In genomic region chr14:54356172-54356571, GRCh38 we compare ENCODE assay signal across 1 cellular context.
A peak's percentile ranks its signal among the peaks of the same experiment; 100 is the strongest.
TF ChIP-seq lines count a peak whose summit lies in the region.

No MANE protein-coding gene starts in this region.

TF ChIP-seq in HepG2, 621 proteins besides CTCF, POLR2A, EP300 and RAD21:
- no peak for TF ChIP-seq ZMYM2 (CRISPR knock-in tag; IDR thresholded peaks at IDR 0.05)
- TF ChIP-seq ZNF572 (CRISPR knock-in tag; IDR thresholded peaks at IDR 0.05) = no peak
- TF ChIP-seq ATAD3A (CRISPR knock-in tag; IDR thresholded peaks at IDR 0.05) = no peak
- TF ChIP-seq BCL6 (CRISPR knock-in tag; IDR thresholded peaks at IDR 0.05) = peak; percentile 33; the same call in 1 of the 2 replicates
- peak; percentile 85 for TF ChIP-seq THAP9 (CRISPR knock-in tag; IDR thresholded peaks at IDR 0.05; ENCODE audit: borderline replicate concordance)
- TF ChIP-seq KDM4B (CRISPR knock-in tag; IDR thresholded peaks at IDR 0.05) = 0 out of 2 replicates have a peak, but pooled peaks have one; percentile 21
- peak; percentile 22 for TF ChIP-seq YY1 (IDR thresholded peaks at IDR 0.05; ENCODE audit: insufficient read depth, insufficient replicate concordance, low read depth, low read length)
- peak; percentile 68; the same call in 1 of the 2 replicates for TF ChIP-seq SIX4 (CRISPR knock-in tag; IDR thresholded peaks at IDR 0.05)
- 0 out of 2 replicates have a peak, but pooled peaks have one; percentile 18 for TF ChIP-seq SAP130 (CRISPR knock-in tag; IDR thresholded peaks at IDR 0.05; ENCODE audit: low read depth)
- TF ChIP-seq U2AF2 (IDR thresholded peaks at IDR 0.05; ENCODE audit: low read depth, low read length) = no peak
- TF ChIP-seq SIX1 (CRISPR knock-in tag; IDR thresholded peaks at IDR 0.05; ENCODE audit: borderline replicate concordance) = peak; percentile 47; the same call in 1 of the 2 replicates
- no peak for TF ChIP-seq ESRRA (CRISPR knock-in tag; IDR thresholded peaks at IDR 0.05; ENCODE audit: low read depth)
- TF ChIP-seq SMC3 (IDR thresholded peaks at IDR 0.05; ENCODE audit: low read length) = no peak
- no peak for TF ChIP-seq KLF13 (CRISPR knock-in tag; IDR thresholded peaks at IDR 0.05)
- peak; percentile 53; the same call in 1 of the 2 replicates for TF ChIP-seq ZNF644 (CRISPR knock-in tag; IDR thresholded peaks at IDR 0.05; ENCODE audit: low read depth)
- TF ChIP-seq ZNF792 (CRISPR knock-in tag; IDR thresholded peaks at IDR 0.05) = 0 out of 2 replicates have a peak, but pooled peaks have one; percentile 39
- TF ChIP-seq ZBTB1 (CRISPR knock-in tag; IDR thresholded peaks at IDR 0.05; ENCODE audit: borderline replicate concordance) = no peak
- no peak for TF ChIP-seq ZSCAN30 (CRISPR knock-in tag; IDR thresholded peaks at IDR 0.05)
- peak; percentile 29 for TF ChIP-seq TEAD3 (CRISPR knock-in tag; optimal IDR thresholded peaks at IDR 0.05; ENCODE audit: borderline replicate concordance)
- TF ChIP-seq HMG20A (CRISPR knock-in tag; IDR thresholded peaks at IDR 0.05; ENCODE audit: borderline replicate concordance) = peak; percentile 28; the same call in 1 of the 2 replicates
- TF ChIP-seq RXRA (CRISPR knock-in tag; IDR thresholded peaks at IDR 0.05) = peak; percentile 20; the same call in 1 of the 2 replicates
- TF ChIP-seq ZFX (CRISPR knock-in tag; IDR thresholded peaks at IDR 0.05; ENCODE audit: low read depth) = no peak
- TF ChIP-seq GATAD2A (CRISPR knock-in tag; IDR thresholded peaks at IDR 0.05) = peak; percentile 30; the same call in 1 of the 2 replicates
- TF ChIP-seq NFYB (CRISPR knock-in tag; IDR thresholded peaks at IDR 0.05) = no peak
TF ChIP-seq in HepG2: peak in this region for 13.
